Comparison of ENCODE assay signal across 1 cellular context in genomic region chr6:101163611-101164010, GRCh38.
TF ChIP-seq lines count a peak whose summit lies in the region.

No MANE protein-coding gene starts in this region.

TF ChIP-seq in GM23338, 12 proteins besides CTCF, POLR2A, EP300 and RAD21 (continued from another document):
- TF ChIP-seq, protein P1, sequence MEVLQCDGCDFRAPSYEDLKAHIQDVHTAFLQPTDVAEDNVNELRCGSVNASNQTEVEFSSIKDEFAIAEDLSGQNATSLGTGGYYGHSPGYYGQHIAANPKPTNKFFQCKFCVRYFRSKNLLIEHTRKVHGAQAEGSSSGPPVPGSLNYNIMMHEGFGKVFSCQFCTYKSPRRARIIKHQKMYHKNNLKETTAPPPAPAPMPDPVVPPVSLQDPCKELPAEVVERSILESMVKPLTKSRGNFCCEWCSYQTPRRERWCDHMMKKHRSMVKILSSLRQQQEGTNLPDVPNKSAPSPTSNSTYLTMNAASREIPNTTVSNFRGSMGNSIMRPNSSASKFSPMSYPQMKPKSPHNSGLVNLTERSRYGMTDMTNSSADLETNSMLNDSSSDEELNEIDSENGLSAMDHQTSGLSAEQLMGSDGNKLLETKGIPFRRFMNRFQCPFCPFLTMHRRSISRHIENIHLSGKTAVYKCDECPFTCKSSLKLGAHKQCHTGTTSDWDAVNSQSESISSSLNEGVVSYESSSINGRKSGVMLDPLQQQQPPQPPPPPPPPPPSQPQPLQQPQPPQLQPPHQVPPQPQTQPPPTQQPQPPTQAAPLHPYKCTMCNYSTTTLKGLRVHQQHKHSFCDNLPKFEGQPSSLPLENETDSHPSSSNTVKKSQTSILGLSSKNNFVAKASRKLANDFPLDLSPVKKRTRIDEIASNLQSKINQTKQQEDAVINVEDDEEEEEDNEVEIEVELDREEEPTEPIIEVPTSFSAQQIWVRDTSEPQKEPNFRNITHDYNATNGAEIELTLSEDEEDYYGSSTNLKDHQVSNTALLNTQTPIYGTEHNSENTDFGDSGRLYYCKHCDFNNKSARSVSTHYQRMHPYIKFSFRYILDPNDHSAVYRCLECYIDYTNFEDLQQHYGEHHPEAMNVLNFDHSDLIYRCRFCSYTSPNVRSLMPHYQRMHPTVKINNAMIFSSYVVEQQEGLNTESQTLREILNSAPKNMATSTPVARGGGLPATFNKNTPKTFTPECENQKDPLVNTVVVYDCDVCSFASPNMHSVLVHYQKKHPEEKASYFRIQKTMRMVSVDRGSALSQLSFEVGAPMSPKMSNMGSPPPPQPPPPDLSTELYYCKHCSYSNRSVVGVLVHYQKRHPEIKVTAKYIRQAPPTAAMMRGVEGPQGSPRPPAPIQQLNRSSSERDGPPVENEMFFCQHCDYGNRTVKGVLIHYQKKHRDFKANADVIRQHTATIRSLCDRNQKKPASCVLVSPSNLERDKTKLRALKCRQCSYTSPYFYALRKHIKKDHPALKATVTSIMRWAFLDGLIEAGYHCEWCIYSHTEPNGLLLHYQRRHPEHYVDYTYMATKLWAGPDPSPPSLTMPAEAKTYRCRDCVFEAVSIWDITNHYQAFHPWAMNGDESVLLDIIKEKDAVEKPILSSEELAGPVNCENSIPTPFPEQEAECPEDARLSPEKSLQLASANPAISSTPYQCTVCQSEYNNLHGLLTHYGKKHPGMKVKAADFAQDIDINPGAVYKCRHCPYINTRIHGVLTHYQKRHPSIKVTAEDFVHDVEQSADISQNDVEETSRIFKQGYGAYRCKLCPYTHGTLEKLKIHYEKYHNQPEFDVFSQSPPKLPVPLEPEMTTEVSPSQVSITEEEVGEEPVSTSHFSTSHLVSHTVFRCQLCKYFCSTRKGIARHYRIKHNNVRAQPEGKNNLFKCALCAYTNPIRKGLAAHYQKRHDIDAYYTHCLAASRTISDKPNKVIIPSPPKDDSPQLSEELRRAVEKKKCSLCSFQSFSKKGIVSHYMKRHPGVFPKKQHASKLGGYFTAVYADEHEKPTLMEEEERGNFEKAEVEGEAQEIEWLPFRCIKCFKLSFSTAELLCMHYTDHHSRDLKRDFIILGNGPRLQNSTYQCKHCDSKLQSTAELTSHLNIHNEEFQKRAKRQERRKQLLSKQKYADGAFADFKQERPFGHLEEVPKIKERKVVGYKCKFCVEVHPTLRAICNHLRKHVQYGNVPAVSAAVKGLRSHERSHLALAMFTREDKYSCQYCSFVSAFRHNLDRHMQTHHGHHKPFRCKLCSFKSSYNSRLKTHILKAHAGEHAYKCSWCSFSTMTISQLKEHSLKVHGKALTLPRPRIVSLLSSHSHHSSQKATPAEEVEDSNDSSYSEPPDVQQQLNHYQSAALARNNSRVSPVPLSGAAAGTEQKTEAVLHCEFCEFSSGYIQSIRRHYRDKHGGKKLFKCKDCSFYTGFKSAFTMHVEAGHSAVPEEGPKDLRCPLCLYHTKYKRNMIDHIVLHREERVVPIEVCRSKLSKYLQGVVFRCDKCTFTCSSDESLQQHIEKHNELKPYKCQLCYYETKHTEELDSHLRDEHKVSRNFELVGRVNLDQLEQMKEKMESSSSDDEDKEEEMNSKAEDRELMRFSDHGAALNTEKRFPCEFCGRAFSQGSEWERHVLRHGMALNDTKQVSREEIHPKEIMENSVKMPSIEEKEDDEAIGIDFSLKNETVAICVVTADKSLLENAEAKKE (CRISPR knock-in tag; IDR thresholded peaks at IDR 0.05), result no peak
- TF ChIP-seq REST (IDR thresholded peaks at IDR 0.05; ENCODE audit: unreplicated experiment), result no peak
- TF ChIP-seq POLR2AphosphoS5 (IDR thresholded peaks at IDR 0.05; ENCODE audit: low read depth), result no peak
- no peak for TF ChIP-seq EZH2 (IDR thresholded peaks at IDR 0.05; ENCODE audit: low read depth, unreplicated experiment)
- no peak for TF ChIP-seq JUNB (IDR thresholded peaks at IDR 0.05; ENCODE audit: unreplicated experiment)
- no peak for TF ChIP-seq CREB1 (CRISPR knock-in tag; IDR thresholded peaks at IDR 0.05; ENCODE audit: low read depth)
